1 cellular context compared by ENCODE assay signal in genomic region chr1:54463259-54464030, GRCh38.
TF ChIP-seq lines count a peak whose summit lies in the region.

No MANE protein-coding gene starts in this region.

TF ChIP-seq in K562, 482 proteins besides CTCF, POLR2A, EP300 and RAD21 (continued from another document):
- TF ChIP-seq, protein P1, sequence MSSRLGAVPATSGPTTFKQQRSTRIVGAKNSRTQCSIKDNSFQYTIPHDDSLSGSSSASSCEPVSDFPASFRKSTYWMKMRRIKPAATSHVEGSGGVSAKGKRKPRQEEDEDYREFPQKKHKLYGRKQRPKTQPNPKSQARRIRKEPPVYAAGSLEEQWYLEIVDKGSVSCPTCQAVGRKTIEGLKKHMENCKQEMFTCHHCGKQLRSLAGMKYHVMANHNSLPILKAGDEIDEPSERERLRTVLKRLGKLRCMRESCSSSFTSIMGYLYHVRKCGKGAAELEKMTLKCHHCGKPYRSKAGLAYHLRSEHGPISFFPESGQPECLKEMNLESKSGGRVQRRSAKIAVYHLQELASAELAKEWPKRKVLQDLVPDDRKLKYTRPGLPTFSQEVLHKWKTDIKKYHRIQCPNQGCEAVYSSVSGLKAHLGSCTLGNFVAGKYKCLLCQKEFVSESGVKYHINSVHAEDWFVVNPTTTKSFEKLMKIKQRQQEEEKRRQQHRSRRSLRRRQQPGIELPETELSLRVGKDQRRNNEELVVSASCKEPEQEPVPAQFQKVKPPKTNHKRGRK (tag; IDR thresholded peaks at IDR 0.05), result no peak
- TF ChIP-seq LCOR (CRISPR knock-in tag; IDR thresholded peaks at IDR 0.05) (0 out of 2 replicates have a peak, but pooled peaks have one; percentile 29), CXXC5 (CRISPR knock-in tag; IDR thresholded peaks at IDR 0.05) (no peak; the same call in 1 of the 2 replicates), ZNF57 (CRISPR knock-in tag; IDR thresholded peaks at IDR 0.05) (0 out of 2 replicates have a peak, but pooled peaks have one; percentile 2), PHF21A (IDR thresholded peaks at IDR 0.05; ENCODE audit: borderline replicate concordance, low read depth) (0 out of 2 replicates have a peak, but pooled peaks have one; percentile 57), ZNF274 (IDR thresholded peaks at IDR 0.05; ENCODE audit: borderline replicate concordance, low read depth, low read length) (no peak), SPI1 (IDR thresholded peaks at IDR 0.05; ENCODE audit: borderline replicate concordance, low read depth, low read length) (peak; percentile 3; the same call in 1 of the 2 replicates), IRF2 (CRISPR knock-in tag; IDR thresholded peaks at IDR 0.05) (no peak), POLR2B (IDR thresholded peaks at IDR 0.05; ENCODE audit: low read depth, partially characterized antibody) (no peak), BRCA1 (IDR thresholded peaks at IDR 0.05) (no peak), BRCA1 (CRISPR knock-in tag; IDR thresholded peaks at IDR 0.05) (0 out of 2 replicates have a peak, but pooled peaks have one; percentile 50), ZNF696 (CRISPR knock-in tag; conservative IDR thresholded peaks at IDR 0.05) (no peak), CBFA2T3 (IDR thresholded peaks at IDR 0.05) (0 out of 2 replicates have a peak, but pooled peaks have one; percentile 20), NCOA6 (IDR thresholded peaks at IDR 0.05) (no peak), KLF10 (CRISPR knock-in tag; IDR thresholded peaks at IDR 0.05) (no peak), ZNF584 (CRISPR knock-in tag; IDR thresholded peaks at IDR 0.05; ENCODE audit: low read depth) (no peak), CCNT2 (IDR thresholded peaks at IDR 0.05; ENCODE audit: borderline replicate concordance, extremely low read depth, insufficient read length, low read depth, low read length) (no peak), HDAC1 (IDR thresholded peaks at IDR 0.05) (peak in 1 of 2 experiments; percentile 62; a peak in 2 of 4 replicates), FOSL1 (tag; conservative IDR thresholded peaks at IDR 0.05) (no peak), TOE1 (IDR thresholded peaks at IDR 0.05; ENCODE audit: borderline replicate concordance) (peak; percentile 92), TOE1 (CRISPR knock-in tag; IDR thresholded peaks at IDR 0.05; ENCODE audit: borderline replicate concordance, low read depth) (no peak), DACH1 (IDR thresholded peaks at IDR 0.05; ENCODE audit: partially characterized antibody) (peak; percentile 44), SMAD1 (IDR thresholded peaks at IDR 0.05; ENCODE audit: low read depth, low read length, partially characterized antibody) (no peak), PHB (CRISPR knock-in tag; IDR thresholded peaks at IDR 0.05) (no peak), GTF2E2 (tag; IDR thresholded peaks at IDR 0.05) (no peak), SRF (CRISPR knock-in tag; IDR thresholded peaks at IDR 0.05) (no peak), NR2C2 (CRISPR knock-in tag; IDR thresholded peaks at IDR 0.05) (no peak), NR2C2 (tag; IDR thresholded peaks at IDR 0.05) (no peak), NR2C1 (IDR thresholded peaks at IDR 0.05) (no peak), NR2C1 (tag; IDR thresholded peaks at IDR 0.05) (no peak), ESRRB (CRISPR knock-in tag; IDR thresholded peaks at IDR 0.05; ENCODE audit: borderline replicate concordance) (no peak), BHLHE40 (IDR thresholded peaks at IDR 0.05; ENCODE audit: low read length) (peak; percentile 45; the same call in 1 of the 2 replicates), TAF7 (tag; IDR thresholded peaks at IDR 0.05) (no peak), SMARCC2 (IDR thresholded peaks at IDR 0.05; ENCODE audit: low read depth) (no peak), HDAC2 (IDR thresholded peaks at IDR 0.05) (peak; percentile 85), TRIM28 (IDR thresholded peaks at IDR 0.05) (no peak), RCOR1 (IDR thresholded peaks at IDR 0.05; ENCODE audit: borderline replicate concordance in 1 of 2, low read depth in 2 of 2, low read length in 2 of 2) (peak in 1 of 2 experiments; percentile 84; a peak in 2 of 4 replicates), RAD51 (IDR thresholded peaks at IDR 0.05; ENCODE audit: borderline replicate concordance, low read depth) (peak; percentile 71), NCOR1 (IDR thresholded peaks at IDR 0.05) (no peak), ZNF668 (CRISPR knock-in tag; IDR thresholded peaks at IDR 0.05) (no peak), ZFP91 (CRISPR knock-in tag; IDR thresholded peaks at IDR 0.05) (peak; percentile 93), NCOA1 (IDR thresholded peaks at IDR 0.05; ENCODE audit: low read depth) (no peak), RBM17 (IDR thresholded peaks at IDR 0.05; ENCODE audit: borderline replicate concordance, low read depth, low read length) (no peak), CBX1 (IDR thresholded peaks at IDR 0.05; ENCODE audit: low read depth) (0 out of 2 replicates have a peak, but pooled peaks have one; percentile 58), ZNF583 (CRISPR knock-in tag; IDR thresholded peaks at IDR 0.05) (no peak), DEAF1 (CRISPR knock-in tag; IDR thresholded peaks at IDR 0.05) (0 out of 2 replicates have a peak, but pooled peaks have one; percentile 6), THRA (IDR thresholded peaks at IDR 0.05) (no peak), DPF2 (IDR thresholded peaks at IDR 0.05) (0 out of 2 replicates have a peak, but pooled peaks have one; percentile 33), DMBX1 (CRISPR knock-in tag; IDR thresholded peaks at IDR 0.05; ENCODE audit: borderline replicate concordance) (peak; percentile 49; the same call in 1 of the 2 replicates), KDM1A (IDR thresholded peaks at IDR 0.05) (peak; percentile 94 to 95), CTBP1 (IDR thresholded peaks at IDR 0.05; ENCODE audit: borderline replicate concordance) (0 out of 2 replicates have a peak, but pooled peaks have one; percentile 37), BMI1 (IDR thresholded peaks at IDR 0.05; ENCODE audit: low read length) (no peak), SMARCA5 (IDR thresholded peaks at IDR 0.05) (peak; percentile 75; the same call in 1 of the 2 replicates), MCM7 (IDR thresholded peaks at IDR 0.05) (no peak), CTCFL (IDR thresholded peaks at IDR 0.05; ENCODE audit: borderline replicate concordance, insufficient read depth, low read depth, low read length, poor library complexity, severe bottlenecking) (no peak), LARP7 (IDR thresholded peaks at IDR 0.05) (no peak), PTBP1 (IDR thresholded peaks at IDR 0.05; ENCODE audit: low read depth, low read length) (peak; percentile 79; the same call in 1 of the 2 replicates), CHD4 (IDR thresholded peaks at IDR 0.05; ENCODE audit: insufficient read depth, insufficient replicate concordance, low read depth, low read length, poor library complexity, severe bottlenecking) (no peak), VEZF1 (CRISPR knock-in tag; IDR thresholded peaks at IDR 0.05) (peak; percentile 68), SREBF1 (IDR thresholded peaks at IDR 0.05; ENCODE audit: borderline replicate concordance, low read depth, low read length) (no peak)
- TF ChIP-seq, protein P2, sequence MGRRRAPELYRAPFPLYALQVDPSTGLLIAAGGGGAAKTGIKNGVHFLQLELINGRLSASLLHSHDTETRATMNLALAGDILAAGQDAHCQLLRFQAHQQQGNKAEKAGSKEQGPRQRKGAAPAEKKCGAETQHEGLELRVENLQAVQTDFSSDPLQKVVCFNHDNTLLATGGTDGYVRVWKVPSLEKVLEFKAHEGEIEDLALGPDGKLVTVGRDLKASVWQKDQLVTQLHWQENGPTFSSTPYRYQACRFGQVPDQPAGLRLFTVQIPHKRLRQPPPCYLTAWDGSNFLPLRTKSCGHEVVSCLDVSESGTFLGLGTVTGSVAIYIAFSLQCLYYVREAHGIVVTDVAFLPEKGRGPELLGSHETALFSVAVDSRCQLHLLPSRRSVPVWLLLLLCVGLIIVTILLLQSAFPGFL (CRISPR knock-in tag; IDR thresholded peaks at IDR 0.05), result no peak
- TF ChIP-seq, protein P3, sequence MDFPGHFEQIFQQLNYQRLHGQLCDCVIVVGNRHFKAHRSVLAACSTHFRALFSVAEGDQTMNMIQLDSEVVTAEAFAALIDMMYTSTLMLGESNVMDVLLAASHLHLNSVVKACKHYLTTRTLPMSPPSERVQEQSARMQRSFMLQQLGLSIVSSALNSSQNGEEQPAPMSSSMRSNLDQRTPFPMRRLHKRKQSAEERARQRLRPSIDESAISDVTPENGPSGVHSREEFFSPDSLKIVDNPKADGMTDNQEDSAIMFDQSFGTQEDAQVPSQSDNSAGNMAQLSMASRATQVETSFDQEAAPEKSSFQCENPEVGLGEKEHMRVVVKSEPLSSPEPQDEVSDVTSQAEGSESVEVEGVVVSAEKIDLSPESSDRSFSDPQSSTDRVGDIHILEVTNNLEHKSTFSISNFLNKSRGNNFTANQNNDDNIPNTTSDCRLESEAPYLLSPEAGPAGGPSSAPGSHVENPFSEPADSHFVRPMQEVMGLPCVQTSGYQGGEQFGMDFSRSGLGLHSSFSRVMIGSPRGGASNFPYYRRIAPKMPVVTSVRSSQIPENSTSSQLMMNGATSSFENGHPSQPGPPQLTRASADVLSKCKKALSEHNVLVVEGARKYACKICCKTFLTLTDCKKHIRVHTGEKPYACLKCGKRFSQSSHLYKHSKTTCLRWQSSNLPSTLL (IDR thresholded peaks at IDR 0.05), result peak; percentile 89
- TF ChIP-seq, protein P4, sequence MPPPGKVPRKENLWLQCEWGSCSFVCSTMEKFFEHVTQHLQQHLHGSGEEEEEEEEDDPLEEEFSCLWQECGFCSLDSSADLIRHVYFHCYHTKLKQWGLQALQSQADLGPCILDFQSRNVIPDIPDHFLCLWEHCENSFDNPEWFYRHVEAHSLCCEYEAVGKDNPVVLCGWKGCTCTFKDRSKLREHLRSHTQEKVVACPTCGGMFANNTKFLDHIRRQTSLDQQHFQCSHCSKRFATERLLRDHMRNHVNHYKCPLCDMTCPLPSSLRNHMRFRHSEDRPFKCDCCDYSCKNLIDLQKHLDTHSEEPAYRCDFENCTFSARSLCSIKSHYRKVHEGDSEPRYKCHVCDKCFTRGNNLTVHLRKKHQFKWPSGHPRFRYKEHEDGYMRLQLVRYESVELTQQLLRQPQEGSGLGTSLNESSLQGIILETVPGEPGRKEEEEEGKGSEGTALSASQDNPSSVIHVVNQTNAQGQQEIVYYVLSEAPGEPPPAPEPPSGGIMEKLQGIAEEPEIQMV (tag; conservative IDR thresholded peaks at IDR 0.05; ENCODE audit: low read depth), result peak; percentile 95
TF ChIP-seq in K562: peak in this region for 45.
